23 cellular contexts compared by ENCODE assay signal in genomic region chr4:23235613-23236390, GRCh38.
DNase-seq lines count a peak whose midpoint lies in the region; ATAC-seq and TF ChIP-seq lines count a peak whose summit lies in the region.
"Had no signal": no experiment of that assay in that cellular context is flagged by ENCODE, and none has a peak within 500 bp of the region (broad histone marks: within the 10 kb centered on the region; RNA-seq: fewer than 3 reads in every experiment).

No MANE protein-coding gene starts in this region.

- H3K23ac ChIP-seq in mesendoderm (ENCODE audit: low read length) = no peak overlapping the region

- peak overlapping the region; percentile 70 for H3K4ac ChIP-seq in mesendoderm (ENCODE audit: low read depth, low read length)

- no CpG with 5 or more reads among the region's 5 CpGs for WGBS in mesendoderm (ENCODE audit: extremely low coverage, insufficient coverage, low lambda C conversion rate)

- no peaks in the 10 kb centered on the region for H3K27me3 ChIP-seq in cardiac muscle cell
- no peaks in the 10 kb centered on the region for H3K27me3 ChIP-seq in mesendoderm (ENCODE audit: insufficient read depth, low read length, poor library complexity)

- ATAC-seq in GM19324 (IDR thresholded peaks at IDR 0.05; ENCODE audit: low FRiP score, unreplicated experiment) (no peak), HG02678 (IDR thresholded peaks at IDR 0.05; ENCODE audit: unreplicated experiment) (no peak), GM21825 (IDR thresholded peaks at IDR 0.05; ENCODE audit: unreplicated experiment) (no peak)
- ATAC-seq: HCT116 had no signal

- no peaks in the 10 kb centered on the region for H3K9me3 ChIP-seq in cardiac muscle cell (ENCODE audit: low read depth)
- H3K9me3 ChIP-seq: thoracic aorta had no signal

- H3K4me1 ChIP-seq in cardiac muscle cell (ENCODE audit: low read depth) (peaks cover 11% of the 10 kb centered on the region), mesendoderm (ENCODE audit: control insufficient read depth, low read depth, low read length) (peaks cover 8% of the 10 kb centered on the region)

- CTCF ChIA-PET in HEK293T (lab: Yijun Ruan, JAX) = no interaction called here

- H4K5ac ChIP-seq in mesendoderm (ENCODE audit: low read length) = no peak overlapping the region

- no peak overlapping the region for H3K9ac ChIP-seq in mesendoderm (ENCODE audit: low read length)

- no peak overlapping the region for H2AK5ac ChIP-seq in mesendoderm (ENCODE audit: low read length)

- H2BK120ac ChIP-seq in mesendoderm (ENCODE audit: low read depth, low read length) = peak overlapping the region; percentile 82

- peak overlapping the region; percentile 35 for H3K56ac ChIP-seq in mesendoderm (ENCODE audit: low read length)

- H2BK5ac ChIP-seq in mesendoderm (ENCODE audit: low read length) = no peak overlapping the region

- H3K36me3 ChIP-seq in cardiac muscle cell (no peaks in the 10 kb centered on the region), mesendoderm (ENCODE audit: control insufficient read depth, insufficient read depth, low read length) (no peaks in the 10 kb centered on the region)
- H3K36me3 ChIP-seq: thoracic aorta had no signal

- H3K79me1 ChIP-seq in mesendoderm (ENCODE audit: low read length) = no peaks in the 10 kb centered on the region

- H3K27ac ChIP-seq in cardiac muscle cell (peak overlapping the region; percentile 8), mesendoderm (ENCODE audit: low read depth, low read length) (peak overlapping the region; percentile 77)
- H3K27ac ChIP-seq: 22Rv1, thoracic aorta had no signal

- no peak for TF ChIP-seq CTCF in cardiac muscle cell (IDR thresholded peaks at IDR 0.05; ENCODE audit: low read depth, low read length)

- no peaks in the 10 kb centered on the region for H3K79me2 ChIP-seq in mesendoderm (ENCODE audit: control insufficient read depth, insufficient read depth, low read length)

- H3K18ac ChIP-seq in mesendoderm (ENCODE audit: low read length) = peak overlapping the region; percentile 94

- POLR2A ChIA-PET in HEK293T (lab: Yijun Ruan, JAX) = no interaction called here

- H3K4me3 ChIP-seq in cardiac muscle cell (no peak overlapping the region), mesendoderm (ENCODE audit: low read length) (no peak overlapping the region)
- H3K4me3 ChIP-seq: thoracic aorta had no signal

- no peak overlapping the region for H3K4me2 ChIP-seq in mesendoderm (ENCODE audit: low read length)

- DNase-seq in DMS 273 (lab: John Stamatoyannopoulos, UW; ENCODE audit: unreplicated experiment) = peak; percentile 3
- DNase-seq in DMS 273 treated with DMSO at 0.1 percent for 48 hours (lab: John Stamatoyannopoulos, UW) = no peak
- DNase-seq in cardiac muscle cell (ENCODE audit: low read depth in 1 of 2, low spot score in 1 of 2) = peak; percentile 4 to 42
- DNase-seq in mesendoderm = peak; percentile 96
- no peak for DNase-seq in HEK293T (ENCODE audit: extremely low spot score)
- DNase-seq: activated T-cell treated with anti-CD3 and anti-CD28 coated beads, Interleukin-2, amount 50 U/mL, for 1 hour; CD4-positive, alpha-beta T cell; cerebellar nuclear complex; Kasumi-1; NCI-H1048; NCI-H1930; NCI-H2227 treated with DMSO at 0.1 percent for 48 hours; NCI-H82; OCI-M1; SHP77 treated with DMSO at 0.1 percent for 48 hours; stimulated activated CD4-positive, alpha-beta T cell treated with anti-CD3 and anti-CD28 coated beads, Interleukin-2, amount 100 ng/mL, for 48 hours; stimulated activated naive CD4-positive, alpha-beta T cell had no signal

- H2BK15ac ChIP-seq in mesendoderm (replicated peaks; ENCODE audit: low read depth) = no peak overlapping the region

- H4K8ac ChIP-seq in mesendoderm (ENCODE audit: low read depth, low read length) = no peak overlapping the region

TF ChIP-seq in HEK293T, 16 proteins besides CTCF, POLR2A, EP300 and RAD21:
- no peak for TF ChIP-seq ZNF384 (IDR thresholded peaks at IDR 0.05)
- TF ChIP-seq PKNOX1 (IDR thresholded peaks at IDR 0.05) = no peak
- TF ChIP-seq FOXK2 (IDR thresholded peaks at IDR 0.05) = no peak
- no peak for TF ChIP-seq SUZ12 (IDR thresholded peaks at IDR 0.05)
- TF ChIP-seq L3MBTL2 (conservative IDR thresholded peaks at IDR 0.05) = no peak
- no peak for TF ChIP-seq SP1 (IDR thresholded peaks at IDR 0.05)
- no peak for TF ChIP-seq BHLHE40 (IDR thresholded peaks at IDR 0.05; ENCODE audit: borderline replicate concordance)
- TF ChIP-seq NFRKB (IDR thresholded peaks at IDR 0.05) = no peak
- TF ChIP-seq LEF1 (IDR thresholded peaks at IDR 0.05; ENCODE audit: borderline replicate concordance) = no peak
- no peak for TF ChIP-seq TARDBP (IDR thresholded peaks at IDR 0.05)
- no peak for TF ChIP-seq CTBP1 (IDR thresholded peaks at IDR 0.05; ENCODE audit: borderline replicate concordance)

Comparison
In these comparisons a context has a peak if more than half of its experiments do, and no peak if none do; other contexts are left out.
1. DNase-seq: peak in DMS 273 (single experiment), cardiac muscle cell (2 of 2) and mesendoderm (single experiment); none in DMS 273 treated with DMSO at 0.1 percent for 48 hours (single experiment) and HEK293T (single experiment).